Comparison of ENCODE assay signal across 8 cellular contexts in the genomic region with DNA sequence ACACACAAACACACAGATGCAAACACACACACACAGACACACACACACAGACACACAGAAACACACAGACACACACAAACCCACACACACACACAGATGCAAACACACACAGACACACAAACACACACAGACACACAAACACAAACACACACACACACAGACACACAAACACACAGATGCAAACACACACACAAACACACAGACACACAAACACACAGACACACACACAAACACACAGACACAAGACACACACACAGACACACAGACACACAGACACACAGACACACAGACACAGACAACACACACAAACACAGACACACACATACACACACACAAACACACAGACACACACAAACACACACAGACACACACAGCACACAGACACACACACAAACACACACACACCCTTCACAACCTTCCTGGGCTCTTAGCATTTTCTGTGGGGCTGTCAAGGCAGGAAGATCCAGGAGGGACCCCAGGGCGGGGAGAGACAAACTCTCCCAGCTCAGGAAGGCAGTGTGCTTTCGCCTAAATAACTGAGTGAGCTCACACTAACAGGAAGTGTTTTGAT. TPM values are rescaled to one million over a fixed set of nuclear protein-coding genes. Genes with fewer than 3 reads are reported as not detected.
DNase-seq lines count a peak whose midpoint lies in the region; ATAC-seq and TF ChIP-seq lines count a peak whose summit lies in the region.

No MANE protein-coding gene starts in this region.

- no peak for TF ChIP-seq CTCF in WTC11 (IDR thresholded peaks at IDR 0.05)

- CTCF ChIA-PET in activated CD4-positive, alpha-beta T cell treated with anti-CD3 and anti-CD28 coated beads, Interleukin-2, amount 10 ng/mL, durations not matched to agents 7 days and 5 days (lab: Charles Lee), result interaction anchor here (1.0 kb wide), 1 partner anchor 10 kb away, joined by 4 read pairs; no protein-coding TSS in a partner anchor
- CTCF ChIA-PET in WTC11 (lab: Charles Lee), result interaction anchor here (0.8 to 1.9 kb wide), 18 partner anchors 9 to 229 kb away, joined by 3 to 35 read pairs (median 4); a partner anchor contains a TSS

- ATAC-seq in WTC11 (peak; percentile 9; the same call in 1 of the 2 replicates), HG03108 (IDR thresholded peaks at IDR 0.05; ENCODE audit: unreplicated experiment) (no peak), HG02798 (IDR thresholded peaks at IDR 0.05; ENCODE audit: poor library complexity, unreplicated experiment) (no peak)
- ATAC-seq in stimulated activated naive B cell treated with anti-CD40 and anti-IgM and Interleukin-4, amounts not matched to agents 10 μg/mL and 1 μg/mL and 100 μg/mL, for 72 hours (replicated peaks), result no peak

- peaks cover 15% of the 10 kb centered on the region for H3K27me3 Mint-ChIP-seq in activated CD4-positive, alpha-beta T cell treated with anti-CD3 and anti-CD28 coated beads, Interleukin-2, amount 10 ng/mL, durations not matched to agents 7 days and 5 days
- H3K27me3 Mint-ChIP-seq in WTC11 (ENCODE audit: low read depth), result no peaks in the 10 kb centered on the region; the same call in none of the 2 replicates
- H3K27me3 Mint-ChIP-seq in stimulated activated naive B cell treated with anti-CD40 and anti-IgM and Interleukin-4, amounts not matched to agents 10 μg/mL and 1 μg/mL and 100 μg/mL, for 72 hours, result no peaks in the 10 kb centered on the region

- peaks cover 34% of the 10 kb centered on the region for H3K4me1 Mint-ChIP-seq in activated CD4-positive, alpha-beta T cell treated with anti-CD3 and anti-CD28 coated beads, Interleukin-2, amount 10 ng/mL, durations not matched to agents 7 days and 5 days
- H3K4me1 Mint-ChIP-seq in WTC11, result peaks cover 15% of the 10 kb centered on the region
- peaks cover 37 to 61% of the 10 kb centered on the region in 2 donors for H3K4me1 Mint-ChIP-seq in stimulated activated naive B cell treated with anti-CD40 and anti-IgM and Interleukin-4, amounts not matched to agents 10 μg/mL and 1 μg/mL and 100 μg/mL, for 72 hours

- no peak overlapping the region for H3K4me3 Mint-ChIP-seq in activated CD4-positive, alpha-beta T cell treated with anti-CD3 and anti-CD28 coated beads, Interleukin-2, amount 10 ng/mL, durations not matched to agents 7 days and 5 days
- H3K4me3 Mint-ChIP-seq in WTC11, result no peak overlapping the region
- H3K4me3 Mint-ChIP-seq in stimulated activated naive B cell treated with anti-CD40 and anti-IgM and Interleukin-4, amounts not matched to agents 10 μg/mL and 1 μg/mL and 100 μg/mL, for 72 hours, result peak overlapping the region in 1 of 2 donors; percentile 1

- peak overlapping the region; percentile 11 for H3K27ac Mint-ChIP-seq in activated CD4-positive, alpha-beta T cell treated with anti-CD3 and anti-CD28 coated beads, Interleukin-2, amount 10 ng/mL, durations not matched to agents 7 days and 5 days
- peak overlapping the region; percentile 8; the same call in 1 of the 2 replicates for H3K27ac Mint-ChIP-seq in WTC11
- H3K27ac Mint-ChIP-seq in stimulated activated naive B cell treated with anti-CD40 and anti-IgM and Interleukin-4, amounts not matched to agents 10 μg/mL and 1 μg/mL and 100 μg/mL, for 72 hours, result peak overlapping the region; percentile 6

- no peak for DNase-seq in activated CD4-positive, alpha-beta T cell treated with anti-CD3 and anti-CD28 coated beads, Interleukin-2, amount 10 ng/mL, durations not matched to agents 7 days and 5 days
- no peak for DNase-seq in activated CD4-positive, alpha-beta T cell treated with anti-CD3 and anti-CD28 coated beads for 1 hour
- DNase-seq in WTC11 (ENCODE audit: low spot score), result no peak
- peak; percentile 53 for DNase-seq in hepatic stellate cell (ENCODE audit: low spot score)
- no peak for DNase-seq in stimulated activated naive B cell treated with anti-CD40 and anti-IgM and Interleukin-4, amounts not matched to agents 10 μg/mL and 1 μg/mL and 100 μg/mL, for 72 hours
- no peak for DNase-seq in 8988T

- H3K36me3 Mint-ChIP-seq in activated CD4-positive, alpha-beta T cell treated with anti-CD3 and anti-CD28 coated beads, Interleukin-2, amount 10 ng/mL, durations not matched to agents 7 days and 5 days (ENCODE audit: low read depth), result no peaks in the 10 kb centered on the region
- H3K36me3 Mint-ChIP-seq in WTC11, result 0 out of 2 replicates have a peak, but pooled peaks cover 5% of the 10 kb centered on the region
- H3K36me3 Mint-ChIP-seq in stimulated activated naive B cell treated with anti-CD40 and anti-IgM and Interleukin-4, amounts not matched to agents 10 μg/mL and 1 μg/mL and 100 μg/mL, for 72 hours, result peaks cover 0 to 4% of the 10 kb centered on the region in 2 donors

- POLR2A ChIA-PET in activated CD4-positive, alpha-beta T cell treated with anti-CD3 and anti-CD28 coated beads, Interleukin-2, amount 10 ng/mL, durations not matched to agents 7 days and 5 days (lab: Charles Lee), result no interaction called here
- POLR2A ChIA-PET in WTC11 (lab: Charles Lee), result interaction anchor here (1.0 to 2.0 kb wide), 2 partner anchors 9 to 12 kb away, joined by 3 to 14 read pairs; no protein-coding TSS in a partner anchor

- no peaks in the 10 kb centered on the region for H3K9me3 Mint-ChIP-seq in activated CD4-positive, alpha-beta T cell treated with anti-CD3 and anti-CD28 coated beads, Interleukin-2, amount 10 ng/mL, durations not matched to agents 7 days and 5 days
- peaks cover 7% of the 10 kb centered on the region for H3K9me3 Mint-ChIP-seq in WTC11
- no peaks in the 10 kb centered on the region for H3K9me3 Mint-ChIP-seq in stimulated activated naive B cell treated with anti-CD40 and anti-IgM and Interleukin-4, amounts not matched to agents 10 μg/mL and 1 μg/mL and 100 μg/mL, for 72 hours

TF ChIP-seq in WTC11, 78 proteins besides CTCF, POLR2A, EP300 and RAD21 (continues in another document):
- TF ChIP-seq, protein P1, sequence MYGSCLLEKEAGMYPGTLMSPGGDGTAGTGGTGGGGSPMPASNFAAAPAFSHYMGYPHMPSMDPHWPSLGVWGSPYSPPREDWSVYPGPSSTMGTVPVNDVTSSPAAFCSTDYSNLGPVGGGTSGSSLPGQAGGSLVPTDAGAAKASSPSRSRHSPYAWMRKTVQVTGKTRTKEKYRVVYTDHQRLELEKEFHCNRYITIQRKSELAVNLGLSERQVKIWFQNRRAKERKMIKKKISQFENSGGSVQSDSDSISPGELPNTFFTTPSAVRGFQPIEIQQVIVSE (CRISPR knock-in tag; IDR thresholded peaks at IDR 0.05; ENCODE audit: borderline replicate concordance), result no peak
- TF ChIP-seq, protein P2, sequence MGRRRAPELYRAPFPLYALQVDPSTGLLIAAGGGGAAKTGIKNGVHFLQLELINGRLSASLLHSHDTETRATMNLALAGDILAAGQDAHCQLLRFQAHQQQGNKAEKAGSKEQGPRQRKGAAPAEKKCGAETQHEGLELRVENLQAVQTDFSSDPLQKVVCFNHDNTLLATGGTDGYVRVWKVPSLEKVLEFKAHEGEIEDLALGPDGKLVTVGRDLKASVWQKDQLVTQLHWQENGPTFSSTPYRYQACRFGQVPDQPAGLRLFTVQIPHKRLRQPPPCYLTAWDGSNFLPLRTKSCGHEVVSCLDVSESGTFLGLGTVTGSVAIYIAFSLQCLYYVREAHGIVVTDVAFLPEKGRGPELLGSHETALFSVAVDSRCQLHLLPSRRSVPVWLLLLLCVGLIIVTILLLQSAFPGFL (CRISPR knock-in tag; IDR thresholded peaks at IDR 0.05; ENCODE audit: borderline replicate concordance), result no peak
- TF ChIP-seq NR1H2 (CRISPR knock-in tag; IDR thresholded peaks at IDR 0.05) (no peak), ETV6 (CRISPR knock-in tag; IDR thresholded peaks at IDR 0.05) (no peak), JUN (CRISPR knock-in tag; IDR thresholded peaks at IDR 0.05) (no peak), NR2C2 (CRISPR knock-in tag; IDR thresholded peaks at IDR 0.05) (no peak), CBFB (CRISPR knock-in tag; IDR thresholded peaks at IDR 0.05; ENCODE audit: low read depth) (no peak), TCF7 (CRISPR knock-in tag; IDR thresholded peaks at IDR 0.05; ENCODE audit: low read depth) (no peak), ZNF138 (CRISPR knock-in tag; conservative IDR thresholded peaks at IDR 0.05) (no peak), KAT7 (CRISPR knock-in tag; IDR thresholded peaks at IDR 0.05; ENCODE audit: borderline replicate concordance) (no peak)
- TF ChIP-seq, protein P3, sequence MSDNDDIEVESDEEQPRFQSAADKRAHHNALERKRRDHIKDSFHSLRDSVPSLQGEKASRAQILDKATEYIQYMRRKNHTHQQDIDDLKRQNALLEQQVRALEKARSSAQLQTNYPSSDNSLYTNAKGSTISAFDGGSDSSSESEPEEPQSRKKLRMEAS (CRISPR knock-in tag; IDR thresholded peaks at IDR 0.05), result no peak
- TF ChIP-seq, protein P4, sequence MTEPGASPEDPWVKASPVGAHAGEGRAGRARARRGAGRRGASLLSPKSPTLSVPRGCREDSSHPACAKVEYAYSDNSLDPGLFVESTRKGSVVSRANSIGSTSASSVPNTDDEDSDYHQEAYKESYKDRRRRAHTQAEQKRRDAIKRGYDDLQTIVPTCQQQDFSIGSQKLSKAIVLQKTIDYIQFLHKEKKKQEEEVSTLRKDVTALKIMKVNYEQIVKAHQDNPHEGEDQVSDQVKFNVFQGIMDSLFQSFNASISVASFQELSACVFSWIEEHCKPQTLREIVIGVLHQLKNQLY (CRISPR knock-in tag; IDR thresholded peaks at IDR 0.05), result no peak
- TF ChIP-seq, protein P5, sequence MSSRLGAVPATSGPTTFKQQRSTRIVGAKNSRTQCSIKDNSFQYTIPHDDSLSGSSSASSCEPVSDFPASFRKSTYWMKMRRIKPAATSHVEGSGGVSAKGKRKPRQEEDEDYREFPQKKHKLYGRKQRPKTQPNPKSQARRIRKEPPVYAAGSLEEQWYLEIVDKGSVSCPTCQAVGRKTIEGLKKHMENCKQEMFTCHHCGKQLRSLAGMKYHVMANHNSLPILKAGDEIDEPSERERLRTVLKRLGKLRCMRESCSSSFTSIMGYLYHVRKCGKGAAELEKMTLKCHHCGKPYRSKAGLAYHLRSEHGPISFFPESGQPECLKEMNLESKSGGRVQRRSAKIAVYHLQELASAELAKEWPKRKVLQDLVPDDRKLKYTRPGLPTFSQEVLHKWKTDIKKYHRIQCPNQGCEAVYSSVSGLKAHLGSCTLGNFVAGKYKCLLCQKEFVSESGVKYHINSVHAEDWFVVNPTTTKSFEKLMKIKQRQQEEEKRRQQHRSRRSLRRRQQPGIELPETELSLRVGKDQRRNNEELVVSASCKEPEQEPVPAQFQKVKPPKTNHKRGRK (CRISPR knock-in tag; IDR thresholded peaks at IDR 0.05; ENCODE audit: borderline replicate concordance), result no peak

RNA-seq across cellular contexts. Expression of a gene that starts 24.2 kb away (rescaled TPM):
- 100 to 1,000 TPM; 163 to 171 TPM for total RNA-seq in activated CD4-positive, alpha-beta T cell treated with anti-CD3 and anti-CD28 coated beads, Interleukin-2, amount 10 ng/mL, durations not matched to agents 7 days and 5 days
- 69.0 to 82.4 TPM (median 72.4 TPM) in 3 replicates for total RNA-seq in WTC11 (2021)

RNA-seq across cellular contexts. Expression of a gene that starts 58.9 kb away (rescaled TPM):
- 1 to 10 TPM in 1 of 2 experiments, under 1 TPM in 1; 0.81 to 1.2 TPM for total RNA-seq in activated CD4-positive, alpha-beta T cell treated with anti-CD3 and anti-CD28 coated beads, Interleukin-2, amount 10 ng/mL, durations not matched to agents 7 days and 5 days
- 10.0 to 13.3 TPM (median 12.0 TPM) in 3 replicates for total RNA-seq in WTC11 (2021)
